1 cellular context compared by ENCODE assay signal in the genomic region with DNA sequence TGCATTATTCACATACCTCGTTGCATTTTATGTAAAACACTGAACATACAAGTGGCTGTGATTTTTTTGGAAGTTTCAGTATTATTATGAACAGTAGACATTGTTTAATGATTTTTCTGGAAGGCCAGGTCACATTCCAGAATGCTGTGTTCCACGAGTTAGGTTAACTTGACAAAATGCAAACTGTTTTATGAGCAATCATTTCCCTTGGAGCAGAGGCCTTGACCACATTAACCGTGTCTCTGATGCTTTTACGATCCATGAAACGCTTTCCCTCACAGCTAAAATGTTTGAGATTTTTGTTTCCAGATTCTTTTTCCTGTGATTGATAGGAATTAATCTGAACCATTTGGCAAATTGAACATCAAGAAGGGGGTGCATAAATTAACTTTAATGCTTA.
TF ChIP-seq lines count a peak whose summit lies in the region.

No MANE protein-coding gene starts in this region.

TF ChIP-seq in A549, 52 proteins besides CTCF, POLR2A, EP300 and RAD21 (continued from another document):
- TF ChIP-seq, protein P1, sequence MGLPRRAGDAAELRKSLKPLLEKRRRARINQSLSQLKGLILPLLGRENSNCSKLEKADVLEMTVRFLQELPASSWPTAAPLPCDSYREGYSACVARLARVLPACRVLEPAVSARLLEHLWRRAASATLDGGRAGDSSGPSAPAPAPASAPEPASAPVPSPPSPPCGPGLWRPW (IDR thresholded peaks at IDR 0.05): no peak
- no peak for TF ChIP-seq MYC (IDR thresholded peaks at IDR 0.05; ENCODE audit: borderline replicate concordance, low read length)
- TF ChIP-seq, protein P2, sequence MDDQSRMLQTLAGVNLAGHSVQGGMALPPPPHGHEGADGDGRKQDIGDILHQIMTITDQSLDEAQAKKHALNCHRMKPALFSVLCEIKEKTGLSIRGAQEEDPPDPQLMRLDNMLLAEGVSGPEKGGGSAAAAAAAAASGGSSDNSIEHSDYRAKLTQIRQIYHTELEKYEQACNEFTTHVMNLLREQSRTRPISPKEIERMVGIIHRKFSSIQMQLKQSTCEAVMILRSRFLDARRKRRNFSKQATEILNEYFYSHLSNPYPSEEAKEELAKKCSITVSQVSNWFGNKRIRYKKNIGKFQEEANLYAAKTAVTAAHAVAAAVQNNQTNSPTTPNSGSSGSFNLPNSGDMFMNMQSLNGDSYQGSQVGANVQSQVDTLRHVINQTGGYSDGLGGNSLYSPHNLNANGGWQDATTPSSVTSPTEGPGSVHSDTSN (IDR thresholded peaks at IDR 0.05): no peak
- TF ChIP-seq FOXS1 (CRISPR knock-in tag; IDR thresholded peaks at IDR 0.05): no peak
- TF ChIP-seq HOXA7 (CRISPR knock-in tag; IDR thresholded peaks at IDR 0.05): no peak
- no peak for TF ChIP-seq HEYL (CRISPR knock-in tag; IDR thresholded peaks at IDR 0.05)
- no peak for TF ChIP-seq TP53 (CRISPR knock-in tag; IDR thresholded peaks at IDR 0.05)
